20 cellular contexts compared by ENCODE assay signal in genomic region chr13:25881136-25881926, GRCh38.
DNase-seq lines count a peak whose midpoint lies in the region; ATAC-seq and TF ChIP-seq lines count a peak whose summit lies in the region.
"Had no signal": no experiment of that assay in that cellular context is flagged by ENCODE, and none has a peak within 500 bp of the region (broad histone marks: within the 10 kb centered on the region; RNA-seq: fewer than 3 reads in every experiment).

No MANE protein-coding gene starts in this region.

- ATAC-seq in WTC11 (no peak), HG02870 (IDR thresholded peaks at IDR 0.05; ENCODE audit: unreplicated experiment) (no peak), HG03571 (IDR thresholded peaks at IDR 0.05; ENCODE audit: unreplicated experiment) (no peak)
- ATAC-seq in stimulated activated naive B cell treated with anti-CD40 and anti-IgM and Interleukin-4, amounts not matched to agents 10 μg/mL and 1 μg/mL and 100 μg/mL, for 72 hours (replicated peaks): no peak
- ATAC-seq: activated T-helper 17 cell treated with anti-CD3 and anti-CD28 coated beads, Interleukin-2, amount 50 U/mL, for 72 hours; body of pancreas had no signal

- peak overlapping the region; percentile 61 for H3K4me2 ChIP-seq in hepatocyte

- H3K4me3 Mint-ChIP-seq in activated naive CD4-positive, alpha-beta T cell treated with anti-CD3 and anti-CD28 coated beads, Interleukin-2, amount 50 U/mL, for 24 hours: no peak overlapping the region
- no peak overlapping the region for H3K4me3 Mint-ChIP-seq in activated naive CD4-positive, alpha-beta T cell treated with anti-CD3 and anti-CD28 coated beads for 36 hours
- no peak overlapping the region for H3K4me3 Mint-ChIP-seq in WTC11
- H3K4me3 Mint-ChIP-seq in stimulated activated naive B cell treated with anti-CD40 and anti-IgM and Interleukin-4, amounts not matched to agents 10 μg/mL and 1 μg/mL and 100 μg/mL, for 72 hours: no peak overlapping the region
- H3K4me3 Mint-ChIP-seq: activated T-helper 17 cell treated with anti-CD3 and anti-CD28 coated beads, Interleukin-2, amount 50 U/mL, for 72 hours had no signal

- peak overlapping the region; percentile 30 for H3K27ac Mint-ChIP-seq in activated naive CD4-positive, alpha-beta T cell treated with anti-CD3 and anti-CD28 coated beads, Interleukin-2, amount 50 U/mL, for 24 hours
- H3K27ac Mint-ChIP-seq in activated naive CD4-positive, alpha-beta T cell treated with anti-CD3 and anti-CD28 coated beads for 36 hours: no peak overlapping the region
- peak overlapping the region; percentile 78; the same call in 1 of the 2 replicates for H3K27ac Mint-ChIP-seq in WTC11
- peak overlapping the region; percentile 20 for H3K27ac Mint-ChIP-seq in stimulated activated naive B cell treated with anti-CD40 and anti-IgM and Interleukin-4, amounts not matched to agents 10 μg/mL and 1 μg/mL and 100 μg/mL, for 72 hours
- H3K27ac Mint-ChIP-seq: activated T-helper 17 cell treated with anti-CD3 and anti-CD28 coated beads, Interleukin-2, amount 50 U/mL, for 72 hours had no signal

- no peaks in the 10 kb centered on the region for H4K20me1 ChIP-seq in hepatocyte (ENCODE audit: insufficient read depth, poor library complexity, severe bottlenecking)

- peaks cover 78% of the 10 kb centered on the region for H3K4me1 Mint-ChIP-seq in activated naive CD4-positive, alpha-beta T cell treated with anti-CD3 and anti-CD28 coated beads, Interleukin-2, amount 50 U/mL, for 24 hours
- peaks cover 61% of the 10 kb centered on the region for H3K4me1 Mint-ChIP-seq in activated naive CD4-positive, alpha-beta T cell treated with anti-CD3 and anti-CD28 coated beads for 36 hours (ENCODE audit: low read depth)
- peaks cover 51% of the 10 kb centered on the region for H3K4me1 Mint-ChIP-seq in WTC11
- no peaks in the 10 kb centered on the region for H3K4me1 Mint-ChIP-seq in stimulated activated naive B cell treated with anti-CD40 and anti-IgM and Interleukin-4, amounts not matched to agents 10 μg/mL and 1 μg/mL and 100 μg/mL, for 72 hours

- H3K36me3 ChIP-seq in hepatocyte (replicated peaks; ENCODE audit: insufficient read depth, low read depth): no peaks in the 10 kb centered on the region
- no peaks in the 10 kb centered on the region for H3K36me3 ChIP-seq in H7 (replicated peaks; ENCODE audit: control insufficient read depth, insufficient read depth, low read length)
- H3K36me3 ChIP-seq: esophagus squamous epithelium, heart right ventricle, ovary had no signal

- no peaks in the 10 kb centered on the region for H3K79me2 ChIP-seq in hepatocyte

- H3K9me2 ChIP-seq in hepatocyte (replicated peaks; ENCODE audit: insufficient read depth): no peaks in the 10 kb centered on the region

- peak overlapping the region; percentile 3 for H2AFZ ChIP-seq in hepatocyte

- intact Hi-C loops in activated naive CD4-positive, alpha-beta T cell treated with anti-CD3 and anti-CD28 coated beads for 36 hours (cut with micrococcal nuclease): loop anchor here (1.0 kb wide), 1 partner anchor 22 kb away; no protein-coding TSS in a partner anchor

- TF ChIP-seq CTCF in WTC11 (IDR thresholded peaks at IDR 0.05) (no peak), hepatocyte (IDR thresholded peaks at IDR 0.05; ENCODE audit: poor library complexity) (no peak)

- DNase-seq in activated naive CD4-positive, alpha-beta T cell treated with anti-CD3 and anti-CD28 coated beads for 36 hours: no peak
- DNase-seq in WTC11 (ENCODE audit: low spot score): no peak
- DNase-seq in hepatocyte (ENCODE audit: low spot score): no peak
- no peak for DNase-seq in stimulated activated naive B cell treated with anti-CD40 and anti-IgM and Interleukin-4, amounts not matched to agents 10 μg/mL and 1 μg/mL and 100 μg/mL, for 72 hours
- no peak for DNase-seq in H7
- DNase-seq: body of pancreas; esophagus squamous epithelium; GOT3; heart right ventricle; NCI-H2029 treated with DMSO at 0.1 percent for 48 hours; NK-92 treated with Interleukin-12 subunit alpha and Interleukin-12 subunit beta, amount 100 ng/mL, for 24 hours; ovary; stimulated activated CD4-positive, alpha-beta T cell treated with anti-CD3 and anti-CD28 coated beads, Interleukin-4, amount 100 ng/mL, for 4 hours; SW 1271; testis had no signal

- CTCF ChIA-PET in activated naive CD4-positive, alpha-beta T cell treated with anti-CD3 and anti-CD28 coated beads for 36 hours (lab: Charles Lee): interaction anchor here (0.6 to 0.8 kb wide), 2 partner anchors 14 to 690 kb away, joined by 3 to 4 read pairs; no protein-coding TSS in a partner anchor
- CTCF ChIA-PET in WTC11 (lab: Charles Lee): interaction anchor here (0.6 to 1.7 kb wide), 2 partner anchors 27 to 166 kb away, joined by 3 read pairs; no protein-coding TSS in a partner anchor

- H3K27me3 Mint-ChIP-seq in activated naive CD4-positive, alpha-beta T cell treated with anti-CD3 and anti-CD28 coated beads, Interleukin-2, amount 50 U/mL, for 24 hours: no peaks in the 10 kb centered on the region
- H3K27me3 Mint-ChIP-seq in activated naive CD4-positive, alpha-beta T cell treated with anti-CD3 and anti-CD28 coated beads for 36 hours (ENCODE audit: low read depth): no peaks in the 10 kb centered on the region
- no peaks in the 10 kb centered on the region; the same call in none of the 2 replicates for H3K27me3 Mint-ChIP-seq in WTC11 (ENCODE audit: low read depth)
- peaks cover 8 to 9% of the 10 kb centered on the region in 2 donors for H3K27me3 Mint-ChIP-seq in stimulated activated naive B cell treated with anti-CD40 and anti-IgM and Interleukin-4, amounts not matched to agents 10 μg/mL and 1 μg/mL and 100 μg/mL, for 72 hours
- H3K27me3 Mint-ChIP-seq: activated T-helper 17 cell treated with anti-CD3 and anti-CD28 coated beads, Interleukin-2, amount 50 U/mL, for 72 hours had no signal

- no peak overlapping the region for H3K27ac ChIP-seq in hepatocyte
- H3K27ac ChIP-seq: body of pancreas, esophagus squamous epithelium, heart right ventricle, ovary, skin epidermis, testis had no signal

- no peaks in the 10 kb centered on the region for H3K36me3 Mint-ChIP-seq in activated naive CD4-positive, alpha-beta T cell treated with anti-CD3 and anti-CD28 coated beads, Interleukin-2, amount 50 U/mL, for 24 hours
- no peaks in the 10 kb centered on the region for H3K36me3 Mint-ChIP-seq in activated naive CD4-positive, alpha-beta T cell treated with anti-CD3 and anti-CD28 coated beads for 36 hours (ENCODE audit: low read depth)
- H3K36me3 Mint-ChIP-seq in WTC11: 0 out of 2 replicates have a peak, but pooled peaks cover 3% of the 10 kb centered on the region
- H3K36me3 Mint-ChIP-seq in stimulated activated naive B cell treated with anti-CD40 and anti-IgM and Interleukin-4, amounts not matched to agents 10 μg/mL and 1 μg/mL and 100 μg/mL, for 72 hours: no peaks in the 10 kb centered on the region

- 73% methylated on average over 3 of the region's 3 CpGs for WGBS in hepatocyte (ENCODE audit: low lambda C conversion rate, missing lambda C conversion rate)

- H3K27me3 ChIP-seq in hepatocyte (no peaks in the 10 kb centered on the region), H7 (ENCODE audit: control insufficient read depth, insufficient read depth, low read length) (no peaks in the 10 kb centered on the region)
- H3K27me3 ChIP-seq: body of pancreas, ovary, testis had no signal

- POLR2A ChIA-PET in WTC11 (lab: Charles Lee): no interaction called here

- peaks cover 7% of the 10 kb centered on the region for H3K9me3 Mint-ChIP-seq in activated naive CD4-positive, alpha-beta T cell treated with anti-CD3 and anti-CD28 coated beads, Interleukin-2, amount 50 U/mL, for 24 hours
- no peaks in the 10 kb centered on the region for H3K9me3 Mint-ChIP-seq in activated naive CD4-positive, alpha-beta T cell treated with anti-CD3 and anti-CD28 coated beads for 36 hours
- H3K9me3 Mint-ChIP-seq in WTC11: 0 out of 2 replicates have a peak, but pooled peaks cover 3% of the 10 kb centered on the region
- H3K9me3 Mint-ChIP-seq in stimulated activated naive B cell treated with anti-CD40 and anti-IgM and Interleukin-4, amounts not matched to agents 10 μg/mL and 1 μg/mL and 100 μg/mL, for 72 hours: no peaks in the 10 kb centered on the region

- no peaks in the 10 kb centered on the region for H3K9me3 ChIP-seq in hepatocyte (ENCODE audit: low read depth)
- H3K9me3 ChIP-seq: body of pancreas, esophagus squamous epithelium, heart right ventricle, ovary, testis had no signal

- no peak overlapping the region for H3K4me3 ChIP-seq in hepatocyte
- H3K4me3 ChIP-seq in H7 (ENCODE audit: insufficient read depth, low read depth, low read length): no peak overlapping the region
- H3K4me3 ChIP-seq: body of pancreas, esophagus squamous epithelium, heart right ventricle, ovary, skin epidermis, testis had no signal

- H3K4me1 ChIP-seq in hepatocyte (ENCODE audit: insufficient read depth): peaks cover 22% of the 10 kb centered on the region
- H3K4me1 ChIP-seq: body of pancreas, testis had no signal

TF ChIP-seq in WTC11, 78 proteins besides CTCF, POLR2A, EP300 and RAD21:
- TF ChIP-seq GRHL2 (CRISPR knock-in tag; IDR thresholded peaks at IDR 0.05; ENCODE audit: insufficient replicate concordance, severe bottlenecking) (no peak), ZNF138 (CRISPR knock-in tag; conservative IDR thresholded peaks at IDR 0.05) (no peak)
TF ChIP-seq in WTC11: peak in this region for 0.
